Comparison of ENCODE assay signal across 12 cellular contexts in the genomic region with DNA sequence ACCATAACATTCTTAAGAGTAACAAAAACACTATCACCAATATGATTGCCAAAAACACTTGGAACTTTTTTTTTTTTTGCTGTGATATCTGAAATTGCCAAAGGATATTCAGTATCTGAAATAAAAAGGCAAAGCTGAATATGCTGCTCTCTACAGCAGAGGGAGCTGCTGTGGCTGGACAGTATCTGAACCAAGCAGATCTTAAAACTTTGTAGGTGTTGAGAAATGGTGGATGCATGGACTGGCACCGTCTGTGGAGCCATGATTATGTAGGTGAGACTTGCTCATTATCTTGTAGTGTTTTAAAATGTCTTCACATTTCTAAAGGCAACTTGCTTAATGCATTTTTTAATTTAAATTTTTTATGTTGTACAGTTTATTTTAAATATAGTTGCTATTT. TPM values are rescaled to one million over a fixed set of nuclear protein-coding genes. Genes with fewer than 3 reads are reported as not detected.
DNase-seq lines count a peak whose midpoint lies in the region; ATAC-seq and TF ChIP-seq lines count a peak whose summit lies in the region.
"Had no signal": no experiment of that assay in that cellular context is flagged by ENCODE, and none has a peak within 500 bp of the region (broad histone marks: within the 10 kb centered on the region; RNA-seq: fewer than 3 reads in every experiment).

No MANE protein-coding gene starts in this region.

- H3K9me3 Mint-ChIP-seq in naive thymus-derived CD4-positive, alpha-beta T cell, result no peaks in the 10 kb centered on the region
- H3K9me3 Mint-ChIP-seq: activated T-helper 1 cell treated with anti-CD3 and anti-CD28 coated beads, Interleukin-12 subunit alpha, Interleukin-12 subunit beta, Interleukin-2, Interleukin-4 antibody, amounts not matched to agents 30 ng/mL and 10 ng/mL and 1 ng/mL, durations not matched to agents 14 hours and 24 hours and 36 hours had no signal

- peaks cover 91% of the 10 kb centered on the region for H3K36me3 ChIP-seq in RWPE2 (ENCODE audit: low read depth)
- H3K36me3 ChIP-seq in uterus, result no peaks in the 10 kb centered on the region
- H3K36me3 ChIP-seq in naive thymus-derived CD4-positive, alpha-beta T cell (ENCODE audit: control insufficient read depth in 2 of 3, insufficient read depth in 3 of 3, low read length in 3 of 3), result peaks cover under 1 to 78% (median 11%) of the 10 kb centered on the region in 3 experiments

- DNase-seq in AG08396 (ENCODE audit: low spot score) (peak; percentile 14), GM10248 (ENCODE audit: extremely low spot score) (no peak), RWPE2 (ENCODE audit: low spot score) (no peak), fibroblast of the aortic adventitia (ENCODE audit: low read depth) (peak; percentile 8), NCI-H146 treated with DMSO at 0.1 percent for 48 hours (lab: John Stamatoyannopoulos, UW; ENCODE audit: unreplicated experiment) (no peak), uterus (no peak)
- no peak for DNase-seq in naive thymus-derived CD4-positive, alpha-beta T cell
- DNase-seq: GDM1, NCI-H774, posterior cingulate gyrus had no signal

- POLR2A ChIA-PET in GM10248 (lab: Yijun Ruan, JAX), result no interaction called here
- POLR2A ChIA-PET in naive thymus-derived CD4-positive, alpha-beta T cell (lab: Charles Lee), result interaction anchor here (0.7 to 2.2 kb wide), 2 partner anchors 9 to 26 kb away, joined by 6 to 11 read pairs; a partner anchor contains a TSS

- TF ChIP-seq POLR2A in uterus (IDR thresholded peaks at IDR 0.05), result no peak

- intact Hi-C loops in uterus (cut with DNase I; ENCODE audit: low total_unique reads), result no loop called here
- intact Hi-C loops in naive thymus-derived CD4-positive, alpha-beta T cell (cut with micrococcal nuclease), result no loop called here

- no peak overlapping the region for H3K4me3 Mint-ChIP-seq in naive thymus-derived CD4-positive, alpha-beta T cell
- H3K4me3 Mint-ChIP-seq: activated T-helper 1 cell treated with anti-CD3 and anti-CD28 coated beads, Interleukin-12 subunit alpha, Interleukin-12 subunit beta, Interleukin-2, Interleukin-4 antibody, amounts not matched to agents 30 ng/mL and 10 ng/mL and 1 ng/mL, durations not matched to agents 14 hours and 24 hours and 36 hours had no signal

- H3K9me3 ChIP-seq in RWPE2 (ENCODE audit: severe bottlenecking), result no peaks in the 10 kb centered on the region
- no peaks in the 10 kb centered on the region for H3K9me3 ChIP-seq in uterus
- H3K9me3 ChIP-seq in naive thymus-derived CD4-positive, alpha-beta T cell (ENCODE audit: control insufficient read depth in 2 of 3, low read length in 3 of 3), result no peaks in the 10 kb centered on the region

- H3K27me3 ChIP-seq in RWPE2 (ENCODE audit: insufficient read depth, poor library complexity, severe bottlenecking) (no peaks in the 10 kb centered on the region), uterus (no peaks in the 10 kb centered on the region)
- no peaks in the 10 kb centered on the region for H3K27me3 ChIP-seq in naive thymus-derived CD4-positive, alpha-beta T cell (ENCODE audit: control insufficient read depth in 2 of 2, insufficient read depth in 2 of 2, low read length in 2 of 2)

- no peaks in the 10 kb centered on the region for H3K4me1 ChIP-seq in RWPE2 (ENCODE audit: insufficient read depth, poor library complexity, severe bottlenecking)
- no peaks in the 10 kb centered on the region for H3K4me1 ChIP-seq in uterus
- no peaks in the 10 kb centered on the region for H3K4me1 ChIP-seq in naive thymus-derived CD4-positive, alpha-beta T cell (ENCODE audit: control insufficient read depth in 2 of 2, insufficient read depth in 2 of 2, low read length in 2 of 2)

- ATAC-seq in RWPE2 (ENCODE audit: low read depth) (no peak), HG02798 (IDR thresholded peaks at IDR 0.05; ENCODE audit: poor library complexity, unreplicated experiment) (no peak)
- no peak for ATAC-seq in naive thymus-derived CD4-positive, alpha-beta T cell

- H3K27ac ChIP-seq in RWPE2 (ENCODE audit: poor library complexity, severe bottlenecking), result no peak overlapping the region
- H3K27ac ChIP-seq in uterus, result no peak overlapping the region
- H3K27ac ChIP-seq in naive thymus-derived CD4-positive, alpha-beta T cell (ENCODE audit: low read depth, low read length), result no peak overlapping the region

- H3K36me3 Mint-ChIP-seq in naive thymus-derived CD4-positive, alpha-beta T cell, result peaks cover 5 to 30% (median 7%) of the 10 kb centered on the region in 5 donors

- peaks cover 0 to 3% (median 0%) of the 10 kb centered on the region in 7 donors for H3K4me1 Mint-ChIP-seq in naive thymus-derived CD4-positive, alpha-beta T cell

- CTCF ChIA-PET in GM10248 (lab: Yijun Ruan, JAX), result interaction anchor here (0.8 to 2.9 kb wide), 6 partner anchors 9 to 58 kb away, joined by 3 to 10 read pairs (median 4); a partner anchor contains a TSS
- CTCF ChIA-PET in naive thymus-derived CD4-positive, alpha-beta T cell (lab: Charles Lee), result interaction anchor here (1.3 kb wide), 1 partner anchor 9 kb away, joined by 4 read pairs; no protein-coding TSS in a partner anchor

- H3K4me3 ChIP-seq in RWPE2 (ENCODE audit: severe bottlenecking), result no peak overlapping the region
- H3K4me3 ChIP-seq in fibroblast of the aortic adventitia (ENCODE audit: low read depth, low read length), result no peak overlapping the region
- no peak overlapping the region for H3K4me3 ChIP-seq in uterus
- H3K4me3 ChIP-seq in naive thymus-derived CD4-positive, alpha-beta T cell (ENCODE audit: low read length), result no peak overlapping the region

- TF ChIP-seq CTCF in GM10248 (IDR thresholded peaks at IDR 0.05; ENCODE audit: control extremely low read depth, extremely low read depth, low read depth, missing control alignments) (peak; percentile 30), RWPE2 (IDR thresholded peaks at IDR 0.05; ENCODE audit: poor library complexity, severe bottlenecking) (peak; percentile 34), fibroblast of the aortic adventitia (IDR thresholded peaks at IDR 0.05; ENCODE audit: insufficient read depth, low read length) (peak; percentile 22), uterus (IDR thresholded peaks at IDR 0.05) (no peak)

- H3K27me3 Mint-ChIP-seq in naive thymus-derived CD4-positive, alpha-beta T cell, result no peaks in the 10 kb centered on the region

- no peak overlapping the region for H3K27ac Mint-ChIP-seq in naive thymus-derived CD4-positive, alpha-beta T cell
- H3K27ac Mint-ChIP-seq: activated T-helper 1 cell treated with anti-CD3 and anti-CD28 coated beads, Interleukin-12 subunit alpha, Interleukin-12 subunit beta, Interleukin-2, Interleukin-4 antibody, amounts not matched to agents 30 ng/mL and 10 ng/mL and 1 ng/mL, durations not matched to agents 14 hours and 24 hours and 36 hours had no signal

RNA-seq across cellular contexts. Expression of a gene that starts 9.2 kb away (rescaled TPM):
- total RNA-seq in fibroblast of the aortic adventitia (ENCODE audit: low replicate concordance) (65.1 and 104 TPM in 2 replicates), uterus (10 to 100 TPM; 23.8 to 50.3 (median 39.6) TPM)
- 10 to 100 TPM; 49.4 to 80.1 (median 76.1) TPM for total RNA-seq in naive thymus-derived CD4-positive, alpha-beta T cell
- 100 to 1,000 TPM; 117 to 128 TPM for polyA plus RNA-seq in naive thymus-derived CD4-positive, alpha-beta T cell

RNA-seq across cellular contexts. Expression of a gene that starts 21.1 kb away (rescaled TPM):
- total RNA-seq in fibroblast of the aortic adventitia (ENCODE audit: low replicate concordance), result 4.0 and 16.8 TPM in 2 replicates
- 10 to 100 TPM in 3 of 4 donors, 1 to 10 TPM in 1; 1.8 to 50.6 (median 16.3) TPM for total RNA-seq in uterus
- 10 to 100 TPM; 13.8 to 28.3 (median 23.9) TPM for total RNA-seq in naive thymus-derived CD4-positive, alpha-beta T cell
- polyA plus RNA-seq in naive thymus-derived CD4-positive, alpha-beta T cell, result 10 to 100 TPM; 23.1 to 28.8 TPM

RNA-seq across cellular contexts. Expression of a gene that starts 22.1 kb away (rescaled TPM):
- total RNA-seq in fibroblast of the aortic adventitia (ENCODE audit: low replicate concordance) (96.8 and 248 TPM in 2 replicates), uterus (100 to 1,000 TPM; 109 to 169 (median 144) TPM)
- total RNA-seq in naive thymus-derived CD4-positive, alpha-beta T cell, result 100 to 1,000 TPM in 1 of 5 experiments, 10 to 100 TPM in 4; 71.1 to 183 (median 83.0) TPM
- 100 to 1,000 TPM; 436 to 529 TPM for polyA plus RNA-seq in naive thymus-derived CD4-positive, alpha-beta T cell

Comparison
In these comparisons a context has a peak if more than half of its experiments do, and no peak if none do; other contexts are left out.
1. DNase-seq: peak in AG08396 (single experiment) and fibroblast of the aortic adventitia (single experiment); none in GM10248 (single experiment), RWPE2 (single experiment), NCI-H146 treated with DMSO at 0.1 percent for 48 hours (single experiment), uterus (0 of 2) and naive thymus-derived CD4-positive, alpha-beta T cell (0 of 9).
2. CTCF ChIP-seq: peak in GM10248 (single experiment), RWPE2 (single experiment) and fibroblast of the aortic adventitia (single experiment); none in uterus (0 of 4).